In genomic region chr2:205702576-205702975, GRCh38 we compare ENCODE assay signal across 16 cellular contexts. TPM values are rescaled to one million over a fixed set of nuclear protein-coding genes. Genes with fewer than 3 reads are reported as not detected.
DNase-seq lines count a peak whose midpoint lies in the region; ATAC-seq and TF ChIP-seq lines count a peak whose summit lies in the region.
"Had no signal": no experiment of that assay in that cellular context is flagged by ENCODE, and none has a peak within 500 bp of the region (broad histone marks: within the 10 kb centered on the region; RNA-seq: fewer than 3 reads in every experiment).

No MANE protein-coding gene starts in this region.

- H3K4me3 Mint-ChIP-seq in naive thymus-derived CD8-positive, alpha-beta T cell: no peak overlapping the region
- H3K4me3 Mint-ChIP-seq: natural killer cell treated with Interleukin-12 subunit alpha and Interleukin-12 subunit beta and Interleukin-15 and Interleukin-18, amount 100 ng/mL, for 72 hours had no signal

- POLR2A ChIA-PET in RWPE1 (lab: Yijun Ruan, JAX; ENCODE audit: low non-redundant PET): no interaction called here
- POLR2A ChIA-PET in naive thymus-derived CD8-positive, alpha-beta T cell (lab: Charles Lee): no interaction called here

- intact Hi-C loops in esophagus muscularis mucosa (cut with DNase I): no loop called here
- intact Hi-C loops in spleen (cut with DNase I; ENCODE audit: low total_unique reads): no loop called here

- TF ChIP-seq CTCF in RWPE1 (conservative IDR thresholded peaks at IDR 0.05; ENCODE audit: low read depth) (no peak), esophagus muscularis mucosa (IDR thresholded peaks at IDR 0.05) (no peak), spleen (IDR thresholded peaks at IDR 0.05 in 8 of 11, conservative IDR thresholded peaks at IDR 0.05 in 3 of 11) (no peak)

- no peaks in the 10 kb centered on the region for H3K27me3 ChIP-seq in esophagus muscularis mucosa
- no peaks in the 10 kb centered on the region for H3K27me3 ChIP-seq in spleen (replicated peaks in 1 of 7)
- H3K27me3 ChIP-seq: BE2C had no signal

- H3K4me3 ChIP-seq in esophagus muscularis mucosa (no peak overlapping the region), spleen (no peak overlapping the region)

- peaks cover 60 to 100% (median 100%) of the 10 kb centered on the region in 4 donors for H3K4me1 ChIP-seq in esophagus muscularis mucosa
- peaks cover 24 to 68% (median 47%) of the 10 kb centered on the region in 6 donors for H3K4me1 ChIP-seq in spleen

- H3K27ac ChIP-seq in RWPE1 (no peak overlapping the region), esophagus muscularis mucosa (replicated peaks in 1 of 4) (peak overlapping the region; percentile 87 to 98 (median 93)), spleen (no peak overlapping the region)

- DNase-seq in ELR (ENCODE audit: low read depth) (peak; percentile 39), RWPE1 (ENCODE audit: low spot score) (peak; percentile 29), esophagus muscularis mucosa (ENCODE audit: extremely low spot score) (no peak), retina (peak; percentile 10), spleen (no peak), NOMO-1 treated with dmso at 0.1 percent for 144 hours (lab: John Stamatoyannopoulos, UW; ENCODE audit: unreplicated experiment) (no peak)
- DNase-seq in naive thymus-derived CD8-positive, alpha-beta T cell: no peak
- no peak for DNase-seq in stimulated activated CD4-positive, alpha-beta T cell treated with anti-CD3 and anti-CD28 coated beads, Interleukin-2, amount 100 ng/mL, for 24 hours
- DNase-seq: activated CD4-positive, alpha-beta T cell treated with anti-CD3 and anti-CD28 coated beads for 4 hours; activated naive CD4-positive, alpha-beta T cell treated with anti-CD3 and anti-CD28 coated beads, Interleukin-2, amount 50 U/mL, for 16 hours; activated T-cell treated with anti-CD3 and anti-CD28 coated beads for 4 hours; BE2C; NCI-H187; NCI-H446; SIG-M5 had no signal

- H3K36me3 ChIP-seq in esophagus muscularis mucosa: peaks cover 0 to 46% (median 12%) of the 10 kb centered on the region in 4 donors
- H3K36me3 ChIP-seq in spleen: no peaks in the 10 kb centered on the region
- H3K36me3 ChIP-seq: BE2C had no signal

- H3K4me1 Mint-ChIP-seq in naive thymus-derived CD8-positive, alpha-beta T cell: peaks cover 6 to 41% (median 10%) of the 10 kb centered on the region in 4 donors

- no peaks in the 10 kb centered on the region for H3K36me3 Mint-ChIP-seq in naive thymus-derived CD8-positive, alpha-beta T cell
- H3K36me3 Mint-ChIP-seq: natural killer cell treated with Interleukin-12 subunit alpha and Interleukin-12 subunit beta and Interleukin-15 and Interleukin-18, amount 100 ng/mL, for 72 hours had no signal

- TF ChIP-seq POLR2A in esophagus muscularis mucosa (IDR thresholded peaks at IDR 0.05; ENCODE audit: low read depth): no peak
- no peak for TF ChIP-seq POLR2A in spleen (IDR thresholded peaks at IDR 0.05)

- H3K9me3 ChIP-seq in esophagus muscularis mucosa: no peaks in the 10 kb centered on the region
- H3K9me3 ChIP-seq in spleen: no peaks in the 10 kb centered on the region
- H3K9me3 ChIP-seq: BE2C had no signal

- peak overlapping the region in 1 of 10 donors; percentile 6 for H3K27ac Mint-ChIP-seq in naive thymus-derived CD8-positive, alpha-beta T cell
- H3K27ac Mint-ChIP-seq: natural killer cell treated with Interleukin-12 subunit alpha and Interleukin-12 subunit beta and Interleukin-15 and Interleukin-18, amount 100 ng/mL, for 72 hours had no signal

- CTCF ChIA-PET in RWPE1 (lab: Yijun Ruan, JAX): no interaction called here

- H3K9me3 Mint-ChIP-seq in naive thymus-derived CD8-positive, alpha-beta T cell: no peaks in the 10 kb centered on the region
- H3K9me3 Mint-ChIP-seq: natural killer cell treated with Interleukin-12 subunit alpha and Interleukin-12 subunit beta and Interleukin-15 and Interleukin-18, amount 100 ng/mL, for 72 hours had no signal

- peaks cover 2 to 8% (median 5%) of the 10 kb centered on the region in 5 donors for H3K27me3 Mint-ChIP-seq in naive thymus-derived CD8-positive, alpha-beta T cell

- WGBS in esophagus muscularis mucosa: 30% methylated on average over 1 of the region's 1 CpG
- WGBS in spleen, 5 donors: 69 to 85% (median 84%) methylated on average over 1 of the region's 1 CpG

- ATAC-seq in naive thymus-derived CD8-positive, alpha-beta T cell: no peak
- ATAC-seq: natural killer cell treated with Interleukin-12 subunit alpha and Interleukin-12 subunit beta and Interleukin-15 and Interleukin-18, amount 100 ng/mL, for 72 hours had no signal

- TF ChIP-seq EP300 in esophagus muscularis mucosa (IDR thresholded peaks at IDR 0.05): no peak

RNA-seq across cellular contexts. Expression of gene NRP2, which starts 20.3 kb away (rescaled TPM):
- total RNA-seq in esophagus muscularis mucosa (100 to 1,000 TPM; 195 to 440 (median 314) TPM), spleen (10 to 100 TPM; 18.7 to 49.9 (median 33.2) TPM)
- polyA plus RNA-seq in spleen: 1 to 10 TPM; 3.1 to 5.7 (median 3.4) TPM
- total RNA-seq in naive thymus-derived CD8-positive, alpha-beta T cell: 1 to 10 TPM in 1 of 2 experiments, under 1 TPM in 1; 0.82 to 1.1 TPM
- polyA plus RNA-seq in naive thymus-derived CD8-positive, alpha-beta T cell: not detected

Comparison
In these comparisons a context has a peak if more than half of its experiments do, and no peak if none do; other contexts are left out.
1. DNase-seq: peak in ELR (single experiment), RWPE1 (single experiment) and retina (single experiment); none in esophagus muscularis mucosa (single experiment), spleen (single experiment), NOMO-1 treated with dmso at 0.1 percent for 144 hours (single experiment), naive thymus-derived CD8-positive, alpha-beta T cell (0 of 10) and stimulated activated CD4-positive, alpha-beta T cell treated with anti-CD3 and anti-CD28 coated beads, Interleukin-2, amount 100 ng/mL, for 24 hours (0 of 2).
2. H3K27ac ChIP-seq: peak in esophagus muscularis mucosa (4 of 4); none in RWPE1 (single experiment) and spleen (0 of 8).
3. RNA of gene NRP2, which starts 20.3 kb away (total RNA-seq): 195 to 440 TPM in esophagus muscularis mucosa and 18.7 to 49.9 TPM in spleen; 0.82 to 1.1 TPM in naive thymus-derived CD8-positive, alpha-beta T cell; every median in the first group is over 4 times any median in the second.